ENCODE assay signal across 17 cellular contexts in the genomic region with DNA sequence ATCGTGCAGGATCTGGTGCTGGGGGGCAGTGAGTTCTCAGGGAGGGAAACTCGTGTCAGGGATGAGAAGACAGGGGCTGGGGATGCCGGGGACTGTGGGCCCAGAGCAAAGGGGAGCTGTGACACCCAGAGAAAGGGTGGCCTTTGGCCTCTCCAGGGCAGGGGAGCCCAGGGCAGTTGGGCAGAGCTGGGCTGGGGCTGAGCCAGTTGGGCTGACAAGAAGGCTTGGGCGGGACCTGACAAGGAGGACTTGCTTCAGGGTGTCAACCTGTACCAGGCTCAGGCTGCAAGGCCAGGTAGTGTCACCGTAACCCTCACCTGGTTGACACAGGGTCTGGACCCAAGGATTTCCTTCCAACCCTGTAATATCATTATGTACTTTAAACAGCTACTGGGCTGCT. TPM values are rescaled to one million over a fixed set of nuclear protein-coding genes. Genes with fewer than 3 reads are reported as not detected.
DNase-seq lines count a peak whose midpoint lies in the region; ATAC-seq and TF ChIP-seq lines count a peak whose summit lies in the region.
"Had no signal": no experiment of that assay in that cellular context is flagged by ENCODE, and none has a peak within 500 bp of the region (broad histone marks: within the 10 kb centered on the region; RNA-seq: fewer than 3 reads in every experiment).

No MANE protein-coding gene starts in this region.

- CTCF ChIA-PET in Panc1 (lab: Charles Lee) = no interaction called here

- H3K27me3 ChIP-seq in Panc1 (ENCODE audit: control insufficient read depth, insufficient read depth, low read length) (no peaks in the 10 kb centered on the region), esophagus squamous epithelium (peaks cover 0 to 4% (median 0%) of the 10 kb centered on the region in 4 donors), mucosa of rectum (ENCODE audit: control insufficient read depth in 2 of 2, insufficient read depth in 2 of 2, low read length in 2 of 2) (no peaks in the 10 kb centered on the region), tibial artery (no peaks in the 10 kb centered on the region)

- ATAC-seq in Panc1 = peak; percentile 16

- BruUV-seq in Panc1 (replicated peaks; lab: Mats Ljungman, UMichigan) = no TSS peak

- H3K9me3 ChIP-seq in Panc1 (ENCODE audit: control insufficient read depth, insufficient read depth, low read depth, low read length) (no peaks in the 10 kb centered on the region), esophagus squamous epithelium (no peaks in the 10 kb centered on the region), mucosa of rectum (ENCODE audit: control insufficient read depth in 2 of 2, low read length in 2 of 2) (no peaks in the 10 kb centered on the region), tibial artery (no peaks in the 10 kb centered on the region)

- no peak overlapping the region for H3K4me3 ChIP-seq in Panc1 (ENCODE audit: low read depth in 2 of 2, low read length in 2 of 2)
- H3K4me3 ChIP-seq in esophagus squamous epithelium = peak overlapping the region in 1 of 4 donors; percentile 12
- H3K4me3 ChIP-seq in mucosa of rectum (ENCODE audit: low read length in 2 of 2) = peak overlapping the region in 1 of 2 donors; percentile 17
- H3K4me3 ChIP-seq in tibial artery = no peak overlapping the region

- intact Hi-C loops in Panc1 (cut with micrococcal nuclease; ENCODE audit: unreplicated experiment) (no loop called here), esophagus squamous epithelium (cut with DNase I) (no loop called here), tibial artery (cut with DNase I; ENCODE audit: low total_unique reads) (no loop called here), posterior vena cava (cut with DNase I) (no loop called here)

- TF ChIP-seq POLR2A in esophagus squamous epithelium (IDR thresholded peaks at IDR 0.05) = no peak

- H3K36me3 ChIP-seq in Panc1 (ENCODE audit: control insufficient read depth, insufficient read depth, low read length) = no peaks in the 10 kb centered on the region
- H3K36me3 ChIP-seq in esophagus squamous epithelium = peaks cover 0 to 18% (median 0%) of the 10 kb centered on the region in 3 donors
- H3K36me3 ChIP-seq in mucosa of rectum (ENCODE audit: control insufficient read depth in 2 of 2, insufficient read depth in 2 of 2, low read length in 2 of 2) = peaks cover 2 to 9% of the 10 kb centered on the region in 2 donors
- peaks cover 0 to 9% (median under 1%) of the 10 kb centered on the region in 3 donors for H3K36me3 ChIP-seq in tibial artery

- in situ Hi-C loops in Panc1 (cut with HindIII; ENCODE audit: low pct_unique_long_range_greater_than_20kb, low sequenced_read_pairs) = no loop called here

- peak overlapping the region in 1 of 2 donors; percentile 37 for H3K9ac ChIP-seq in mucosa of rectum (ENCODE audit: low read depth in 1 of 2, low read length in 2 of 2)

- peak overlapping the region; percentile 84 for H3K27ac ChIP-seq in Panc1 (ENCODE audit: low read length)
- H3K27ac ChIP-seq in esophagus squamous epithelium = peak overlapping the region; percentile 40 to 81 (median 70)
- peak overlapping the region; percentile 52 to 72 for H3K27ac ChIP-seq in mucosa of rectum (ENCODE audit: low read depth in 2 of 2, low read length in 2 of 2)
- H3K27ac ChIP-seq in tibial artery = peak overlapping the region; percentile 48 to 64

- TF ChIP-seq CTCF in Panc1 (IDR thresholded peaks at IDR 0.05) (no peak), esophagus squamous epithelium (IDR thresholded peaks at IDR 0.05) (no peak), tibial artery (IDR thresholded peaks at IDR 0.05) (no peak)

- H3K4me1 ChIP-seq in Panc1 (ENCODE audit: control insufficient read depth, insufficient read depth, low read length) (peaks cover 48% of the 10 kb centered on the region), esophagus squamous epithelium (peaks cover 18 to 42% (median 21%) of the 10 kb centered on the region in 3 donors), mucosa of rectum (ENCODE audit: control insufficient read depth in 2 of 2, insufficient read depth in 2 of 2, low read length in 2 of 2) (peaks cover 19 to 21% of the 10 kb centered on the region in 2 donors), tibial artery (peaks cover 0 to 29% (median 19%) of the 10 kb centered on the region in 4 donors)

- 78 to 82% methylated on average over 4 to 5 of the region's 5 CpGs for WGBS in esophagus squamous epithelium, 2 donors

- DNase-seq in Panc1 (ENCODE audit: low read depth, low spot score) (no peak), esophagus squamous epithelium (lab: John Stamatoyannopoulos, UW) (no peak), tibial artery (no peak), DMS53 treated with DMSO at 0.1 percent for 48 hours (lab: John Stamatoyannopoulos, UW; ENCODE audit: unreplicated experiment) (no peak), posterior vena cava (ENCODE audit: low spot score) (no peak), NCI-H345 (lab: John Stamatoyannopoulos, UW) (no peak), iPS-NIHi11 (ENCODE audit: low spot score) (no peak)
- DNase-seq: activated CD4-positive, alpha-beta T cell treated with anti-CD3 and anti-CD28 coated beads, Interleukin-2, amount 50 U/mL, for 4 hours; activated gamma-delta T cell; CD8-positive, alpha-beta memory T cell; GF-D8; stimulated activated CD4-positive, alpha-beta T cell treated with anti-CD3 and anti-CD28 coated beads, Interleukin-4, amount 100 ng/mL, for 24 hours had no signal

- POLR2A ChIA-PET in Panc1 (lab: Charles Lee) = interaction anchor here (0.6 kb wide), 1 partner anchor 10 kb away, joined by 5 read pairs; no protein-coding TSS in a partner anchor

RNA-seq across cellular contexts. Expression of a gene that starts 13.2 kb away (rescaled TPM):
- total RNA-seq in Panc1 (2021; ENCODE audit: unreplicated experiment) (183 TPM), esophagus squamous epithelium (10 to 100 TPM in 1 of 4 donors, 1 to 10 TPM in 3; 1.1 to 10.3 (median 3.4) TPM), posterior vena cava (10 to 100 TPM; 22.2 to 73.8 TPM)
- polyA plus RNA-seq in Panc1 (2012; ENCODE audit: insufficient read length) = 194 TPM
- polyA plus RNA-seq: CD8-positive, alpha-beta memory T cell had no signal

RNA-seq across cellular contexts. Expression of a gene that starts 51.7 kb away (rescaled TPM):
- 1.1 TPM for total RNA-seq in Panc1 (2021; ENCODE audit: unreplicated experiment)
- 2.0 TPM for polyA plus RNA-seq in Panc1 (2012; ENCODE audit: insufficient read length)
- total RNA-seq in esophagus squamous epithelium = 1 to 10 TPM in 1 of 4 donors, under 1 TPM in 2, not detected in 1; 0.59 to 2.4 (median 0.83) TPM
- under 1 TPM; 0.32 to 0.38 TPM for total RNA-seq in posterior vena cava
- total RNA-seq: CD8-positive, alpha-beta memory T cell; HT1080; OCI-LY7; pulmonary artery endothelial cell; T-helper 2 cell treated with Interferon-gamma antibody and Interleukin-4, amounts not matched to agents 100 ng/mL and 5 ng/mL, for 36 hours had no signal
- polyA plus RNA-seq: CD8-positive, alpha-beta memory T cell had no signal
